22 cellular contexts compared by ENCODE assay signal in the genomic region with DNA sequence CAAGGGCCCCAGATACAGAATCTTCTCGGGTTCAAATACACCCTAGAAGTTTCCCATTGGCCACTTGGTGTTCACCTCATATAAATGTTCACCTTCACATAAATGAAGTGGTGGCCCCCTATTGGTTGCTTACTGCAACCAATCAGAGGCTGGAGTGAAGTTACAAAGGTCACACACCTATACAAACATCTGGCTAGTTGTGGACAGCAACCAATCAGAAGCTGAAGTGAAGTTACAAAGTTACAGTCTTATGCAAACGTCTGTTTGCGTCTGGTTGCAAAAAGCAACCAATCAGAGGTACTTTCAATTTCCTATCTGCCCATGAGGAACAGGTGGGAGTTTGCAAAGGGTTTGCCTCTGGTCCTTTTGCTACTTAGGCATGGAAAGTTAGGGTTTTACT.
"Had no signal": no experiment of that assay in that cellular context is flagged by ENCODE, and none has a peak within 500 bp of the region (broad histone marks: within the 10 kb centered on the region; RNA-seq: fewer than 3 reads in every experiment).

No MANE protein-coding gene starts in this region.

- H3K9me3 Mint-ChIP-seq: naive B cell had no signal

- H3K36me3 Mint-ChIP-seq: activated naive CD4-positive, alpha-beta T cell treated with anti-CD3 and anti-CD28 coated beads, Interleukin-2, amount 50 U/mL, for 24 hours; naive B cell had no signal

- H3K4me1 Mint-ChIP-seq: activated naive CD4-positive, alpha-beta T cell treated with anti-CD3 and anti-CD28 coated beads, Interleukin-2, amount 50 U/mL, for 24 hours; naive B cell had no signal

- DNase-seq: activated CD4-positive, alpha-beta T cell treated with anti-CD3 and anti-CD28 coated beads for 1 hour; activated CD8-positive, alpha-beta memory T cell treated with anti-CD3 and anti-CD28 coated beads for 24 hours; activated gamma-delta T cell; activated T-cell treated with anti-CD3 and anti-CD28 coated beads, Interleukin-2, amount 50 U/mL, for 72 hours; dorsolateral prefrontal cortex; foreskin melanocyte; hypothalamus; kidney; left lung; naive B cell; ovary; right lobe of liver; stimulated activated CD4-positive, alpha-beta T cell treated with anti-CD3 and anti-CD28 coated beads, Interleukin-4, amount 100 ng/mL, for 1 hour; stomach; T-helper 2 cell; trophoblast cell; WERI-Rb-1 had no signal

- H3K4me3 ChIP-seq: cardiac muscle cell, dorsolateral prefrontal cortex, left lung, ovary, right lobe of liver, smooth muscle cell, stomach, vagina had no signal

- H3K9me3 ChIP-seq: ascending aorta, left lung, ovary, right lobe of liver, stomach, vagina had no signal

- H3K27ac Mint-ChIP-seq: activated naive CD4-positive, alpha-beta T cell treated with anti-CD3 and anti-CD28 coated beads, Interleukin-2, amount 50 U/mL, for 24 hours; activated T-cell treated with anti-CD3 and anti-CD28 coated beads, Interleukin-2, amount 50 U/mL, for 72 hours; naive B cell had no signal

- ATAC-seq: activated T-cell treated with anti-CD3 and anti-CD28 coated beads, Interleukin-2, amount 50 U/mL, for 72 hours; left lung had no signal

- H3K4me1 ChIP-seq: ascending aorta, left lung, right lobe of liver, stomach, vagina had no signal

- H3K36me3 ChIP-seq: ascending aorta, cardiac muscle cell, left lung, ovary, right lobe of liver, stomach, vagina, WERI-Rb-1 had no signal

- H3K27me3 ChIP-seq: ascending aorta, cardiac muscle cell, left lung, ovary, right lobe of liver, stomach, vagina had no signal

- H3K4me3 Mint-ChIP-seq: activated naive CD4-positive, alpha-beta T cell treated with anti-CD3 and anti-CD28 coated beads, Interleukin-2, amount 50 U/mL, for 24 hours; activated T-cell treated with anti-CD3 and anti-CD28 coated beads, Interleukin-2, amount 50 U/mL, for 72 hours; naive B cell had no signal
